17 cellular contexts compared by ENCODE assay signal in genomic region chr10:4249841-4250496, GRCh38.
DNase-seq lines count a peak whose midpoint lies in the region; TF ChIP-seq lines count a peak whose summit lies in the region.
"Had no signal": no experiment of that assay in that cellular context is flagged by ENCODE, and none has a peak within 500 bp of the region (broad histone marks: within the 10 kb centered on the region; RNA-seq: fewer than 3 reads in every experiment).

No MANE protein-coding gene starts in this region.

- H3K27ac ChIP-seq in GM23248 (peak overlapping the region; percentile 3; the same call in 1 of the 2 replicates), MM.1S (ENCODE audit: low read length) (peak overlapping the region; percentile 17; the same call in 1 of the 2 replicates), osteoblast (ENCODE audit: low read depth, low read length) (peak overlapping the region; percentile 68)
- H3K27ac ChIP-seq: right atrium auricular region, suprapubic skin had no signal

- 87 to 88% methylated on average over 4 of the region's 4 CpGs for WGBS in GM23248 (ENCODE audit: low coverage in 1 of 2, low lambda C conversion rate in 2 of 2, missing lambda C conversion rate in 2 of 2), 2 experiments

- peaks cover 65% of the 10 kb centered on the region for H3K4me1 Mint-ChIP-seq in chondrocyte (ENCODE audit: low read depth)

- in situ Hi-C loops in GM23248 (cut with MboI) = loop anchor here (10.0 to 25.0 kb wide), 3 partner anchors 465 to 1013 kb away; partner anchors contain the start of gene KLF6

- no peaks in the 10 kb centered on the region for H3K9me3 ChIP-seq in GM23248 (ENCODE audit: low read depth)
- no peaks in the 10 kb centered on the region for H3K9me3 ChIP-seq in MM.1S (replicated peaks; ENCODE audit: insufficient read depth, low read length)
- H3K9me3 ChIP-seq in osteoblast (ENCODE audit: low read depth, low read length) = no peaks in the 10 kb centered on the region
- H3K9me3 ChIP-seq: right atrium auricular region, suprapubic skin had no signal

- no peak overlapping the region for H3K4me3 Mint-ChIP-seq in chondrocyte (ENCODE audit: unreplicated experiment)
- H3K4me3 Mint-ChIP-seq: CD4-positive, alpha-beta memory T cell; IgD-negative memory B cell had no signal

- TF ChIP-seq CTCF in MM.1S (IDR thresholded peaks at IDR 0.05; ENCODE audit: low read length) (no peak), chondrocyte (IDR thresholded peaks at IDR 0.05) (no peak), osteoblast (IDR thresholded peaks at IDR 0.05; ENCODE audit: extremely low read depth, low read depth, low read length) (no peak)

- H3K9ac ChIP-seq in GM23248 = no peak overlapping the region
- H3K9ac ChIP-seq in MM.1S (ENCODE audit: low read length) = no peak overlapping the region

- H3K36me3 Mint-ChIP-seq in chondrocyte (ENCODE audit: low read depth) = no peaks in the 10 kb centered on the region
- H3K36me3 Mint-ChIP-seq: CD4-positive, alpha-beta memory T cell; IgD-negative memory B cell had no signal

- H3K4me1 ChIP-seq in GM23248 (ENCODE audit: insufficient read depth) (peaks cover 55% of the 10 kb centered on the region), MM.1S (ENCODE audit: low read length) (peaks cover 12% of the 10 kb centered on the region), osteoblast (ENCODE audit: insufficient read depth, low read length) (peaks cover 42% of the 10 kb centered on the region)
- H3K4me1 ChIP-seq: suprapubic skin had no signal

- no peak overlapping the region for H3K4me3 ChIP-seq in GM23248
- no peak overlapping the region for H3K4me3 ChIP-seq in MM.1S (ENCODE audit: low read length)
- H3K4me3 ChIP-seq in osteoblast (ENCODE audit: insufficient read depth, low read length) = no peak overlapping the region
- H3K4me3 ChIP-seq: right atrium auricular region, suprapubic skin had no signal

- no peaks in the 10 kb centered on the region for H3K27me3 ChIP-seq in GM23248 (replicated peaks; ENCODE audit: insufficient read depth)
- no peaks in the 10 kb centered on the region for H3K27me3 ChIP-seq in MM.1S (replicated peaks; ENCODE audit: insufficient read depth, low read length)
- H3K27me3 ChIP-seq in osteoblast (ENCODE audit: insufficient read depth, low read length) = no peaks in the 10 kb centered on the region
- H3K27me3 ChIP-seq: right atrium auricular region, suprapubic skin had no signal

- H3K27ac Mint-ChIP-seq in chondrocyte (ENCODE audit: unreplicated experiment) = peak overlapping the region; percentile 62
- H3K27ac Mint-ChIP-seq: IgD-negative memory B cell had no signal

- no peaks in the 10 kb centered on the region for H3K36me3 ChIP-seq in GM23248 (ENCODE audit: low read depth)
- no peaks in the 10 kb centered on the region for H3K36me3 ChIP-seq in MM.1S (replicated peaks; ENCODE audit: insufficient read depth, low read length)
- no peaks in the 10 kb centered on the region for H3K36me3 ChIP-seq in osteoblast (ENCODE audit: insufficient read depth, low read length)
- H3K36me3 ChIP-seq: right atrium auricular region, suprapubic skin had no signal

- H3K79me2 ChIP-seq in GM23248 (ENCODE audit: insufficient read depth) (no peaks in the 10 kb centered on the region), MM.1S (ENCODE audit: low read length) (no peaks in the 10 kb centered on the region), osteoblast (ENCODE audit: insufficient read depth, low read length) (no peaks in the 10 kb centered on the region)

- peaks cover 5% of the 10 kb centered on the region for H3K9me3 Mint-ChIP-seq in chondrocyte (ENCODE audit: low read depth)
- H3K9me3 Mint-ChIP-seq: CD4-positive, alpha-beta memory T cell; IgD-negative memory B cell had no signal

- H3F3A ChIP-seq in GM23248 (ENCODE audit: insufficient read depth) (peaks cover 37% of the 10 kb centered on the region), MM.1S (ENCODE audit: insufficient read depth, low read length) (no peaks in the 10 kb centered on the region)

- H4K20me1 ChIP-seq in GM23248 (ENCODE audit: insufficient read depth) (no peaks in the 10 kb centered on the region), MM.1S (ENCODE audit: insufficient read depth, low read length) (no peaks in the 10 kb centered on the region), osteoblast (ENCODE audit: insufficient read depth, low read length) (no peaks in the 10 kb centered on the region)

- H3K9me2 ChIP-seq in GM23248 (ENCODE audit: insufficient read depth) = no peaks in the 10 kb centered on the region; the same call in 1 of the 2 replicates
- H3K9me2 ChIP-seq in MM.1S (replicated peaks; ENCODE audit: insufficient read depth, low read length) = no peaks in the 10 kb centered on the region

- H3K27me3 Mint-ChIP-seq in chondrocyte (ENCODE audit: low read depth) = no peaks in the 10 kb centered on the region
- H3K27me3 Mint-ChIP-seq: CD4-positive, alpha-beta memory T cell had no signal

- DNase-seq in GM23248 (peak; percentile 3), MM.1S (no peak), chondrocyte (ENCODE audit: low spot score) (no peak), osteoblast (ENCODE audit: insufficient read length, low spot score, missing footprints) (no peak), cerebellar cortex (ENCODE audit: low spot score) (no peak), NCI-H1417 treated with DMSO at 0.1 percent for 48 hours (lab: John Stamatoyannopoulos, UW) (no peak), NCI-H1092 (lab: John Stamatoyannopoulos, UW) (no peak)
- DNase-seq: activated naive CD4-positive, alpha-beta T cell treated with Interleukin-2 at 50 U/mL for 16 hours; activated T-cell treated with anti-CD3 and anti-CD28 coated beads for 4 hours; CD4-positive, alpha-beta memory T cell; DMS153; H7; NCI-H2081; NCI-H510A had no signal

- H3K4me2 ChIP-seq in GM23248 (ENCODE audit: unreplicated experiment) (no peak overlapping the region), MM.1S (ENCODE audit: low read depth, low read length) (no peak overlapping the region; the same call in 1 of the 2 replicates), osteoblast (ENCODE audit: insufficient read depth, low read length) (no peak overlapping the region)

- H2AFZ ChIP-seq in GM23248 = no peak overlapping the region
- no peak overlapping the region for H2AFZ ChIP-seq in MM.1S (ENCODE audit: low read length)
- no peak overlapping the region for H2AFZ ChIP-seq in osteoblast (ENCODE audit: low read length)

Comparison
In these comparisons a context has a peak if more than half of its experiments do, and no peak if none do; other contexts are left out.
1. H3K27ac ChIP-seq: peak in every context shown above with its lines; median percentile 68 in osteoblast; 17 in MM.1S; 3 in GM23248.